In genomic region chr4:41934813-41935651, GRCh38 we compare ENCODE assay signal across 8 cellular contexts.
DNase-seq lines count a peak whose midpoint lies in the region; ATAC-seq lines count a peak whose summit lies in the region.

TSS of gene TMEM33 (plus strand) at chr4:41935429. CDS start at chr4:41935485, 56 bp downstream.

- DNase-seq in CMK (ENCODE audit: low read depth) (peak; percentile 58), HS-5 (ENCODE audit: low read depth) (peak; percentile 65), medulla oblongata (ENCODE audit: extremely low spot score) (peak; percentile 95)
- peak; percentile 70 for DNase-seq in NK-92 treated with Interleukin-12 subunit alpha and Interleukin-12 subunit beta, amount 100 ng/mL, for 24 hours (lab: John Stamatoyannopoulos, UW)
- peak; percentile 90 for DNase-seq in activated CD8-positive, alpha-beta memory T cell treated with anti-CD3 and anti-CD28 coated beads for 24 hours
- peak; percentile 57 to 70 (median 64) for DNase-seq in effector memory CD4-positive, alpha-beta T cell
- DNase-seq in stimulated activated CD8-positive, alpha-beta memory T cell treated with anti-CD3 and anti-CD28 coated beads, Interleukin-12 subunit alpha, Interleukin-12 subunit beta, amount 100 ng/mL, for 1 hour (ENCODE audit: low read depth): peak; percentile 66

- peak within 1 kb of the TSS; percentile 66 for H3K27ac ChIP-seq in effector memory CD4-positive, alpha-beta T cell (ENCODE audit: insufficient read depth, low read length, poor library complexity, severe bottlenecking)

- peaks cover 3% of the 10 kb centered on the region for H3K36me3 ChIP-seq in effector memory CD4-positive, alpha-beta T cell (ENCODE audit: control insufficient read depth, insufficient read depth, low read length)

- H3K4me1 ChIP-seq in effector memory CD4-positive, alpha-beta T cell (ENCODE audit: control insufficient read depth, insufficient read depth, low read length, poor library complexity, severe bottlenecking): peaks cover 11% of the 10 kb centered on the region

- ATAC-seq in GM19468 (IDR thresholded peaks at IDR 0.05; ENCODE audit: extremely low read depth, unreplicated experiment): peak; percentile 80

- no peaks in the 10 kb centered on the region for H3K9me3 ChIP-seq in effector memory CD4-positive, alpha-beta T cell (ENCODE audit: control insufficient read depth, low read length)

- H3K27me3 ChIP-seq in effector memory CD4-positive, alpha-beta T cell (replicated peaks; ENCODE audit: control insufficient read depth, insufficient read depth, low read length, poor library complexity, severe bottlenecking): no peaks in the 10 kb centered on the region

- H3K4me3 ChIP-seq in effector memory CD4-positive, alpha-beta T cell (ENCODE audit: insufficient read depth, low read depth, low read length, poor library complexity, severe bottlenecking): peak within 1 kb of the TSS; percentile 97

Comparison
In these comparisons a context has a peak if more than half of its experiments do, and no peak if none do; other contexts are left out.
1. Peak in every context shown above with its lines: DNase-seq, ATAC-seq, H3K4me3 ChIP-seq and H3K27ac ChIP-seq.